ENCODE assay signal across 27 cellular contexts in the genomic region with DNA sequence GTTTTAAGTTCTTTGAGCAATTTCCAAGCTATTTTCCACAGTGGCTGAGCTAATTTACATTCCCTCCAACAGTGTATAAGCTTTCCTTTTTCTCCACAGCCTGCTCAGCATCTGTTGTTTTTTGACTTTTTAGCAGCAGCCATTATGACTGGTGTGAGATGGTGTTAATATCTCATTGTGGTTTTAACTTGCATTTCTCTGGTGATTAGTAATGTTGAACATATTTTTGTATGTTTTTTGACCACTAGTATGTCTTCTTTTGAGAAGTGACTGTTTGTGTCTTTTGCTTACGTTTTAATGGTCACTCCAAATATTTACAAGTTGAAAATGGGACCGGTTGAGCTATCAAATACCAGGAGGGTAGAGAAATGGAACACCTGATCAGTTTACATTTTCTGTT. TPM values are rescaled to one million over a fixed set of nuclear protein-coding genes. Genes with fewer than 3 reads are reported as not detected.
"Had no signal": no experiment of that assay in that cellular context is flagged by ENCODE, and none has a peak within 500 bp of the region (broad histone marks: within the 10 kb centered on the region; RNA-seq: fewer than 3 reads in every experiment).

No MANE protein-coding gene starts in this region.

- H3K9me3 ChIP-seq: adrenal gland, neutrophil, tibial nerve, vagina had no signal

- H3K4me1 ChIP-seq: vagina had no signal

- H3K36me3 ChIP-seq: adrenal gland, neutrophil, tibial nerve, vagina had no signal

- H3K9me3 Mint-ChIP-seq: dendritic cell treated with granulocyte-macrophage colony-stimulating factor and Interleukin-4, amounts not matched to agents 40 ng/mL and 50 ng/mL, for 4 days had no signal

- H3K36me3 Mint-ChIP-seq: activated naive CD4-positive, alpha-beta T cell treated with anti-CD3 and anti-CD28 coated beads, Interleukin-2, amount 50 U/mL, for 24 hours; brain; natural killer cell; WTC11 had no signal

- H3K27ac ChIP-seq: adrenal gland, neutrophil, tibial nerve, vagina had no signal

- ATAC-seq: activated CD8-positive, alpha-beta T cell treated with anti-CD3 and anti-CD28 coated beads, Interleukin-2, amount 10 ng/mL, durations not matched to agents 7 days and 5 days; left lobe of liver; natural killer cell; WTC11 had no signal

- DNase-seq: activated CD4-positive, alpha-beta T cell treated with anti-CD3 and anti-CD28 coated beads for 48 hours; activated CD8-positive, alpha-beta memory T cell treated with anti-CD3 and anti-CD28 coated beads, Interleukin-2, amount 50 U/mL, for 4 hours; activated CD8-positive, alpha-beta T cell treated with anti-CD3 and anti-CD28 coated beads, Interleukin-2, amount 10 ng/mL, durations not matched to agents 7 days and 5 days; activated effector memory CD4-positive, alpha-beta T cell treated with anti-CD3 and anti-CD28 coated beads, Interleukin-2, amount 50 U/mL, for 16 hours; activated T-cell treated with anti-CD3 and anti-CD28 coated beads, Interleukin-2, amount 50 U/mL, for 48 hours; adrenal gland; cerebellar nuclear complex; effector memory CD4-positive, alpha-beta T cell; hippocampal formation; natural killer cell; posterior cingulate gyrus; stimulated activated CD4-positive, alpha-beta T cell treated with anti-CD3 and anti-CD28 coated beads, Interleukin-4, amount 100 ng/mL, for 24 hours; stimulated activated naive CD4-positive, alpha-beta T cell; substantia nigra; T-helper 2 cell had no signal

- H3K4me3 ChIP-seq: adrenal gland, tibial nerve, vagina had no signal

- H3K27me3 ChIP-seq: adrenal gland, neutrophil, tibial nerve, vagina had no signal

- H3K27me3 Mint-ChIP-seq: dendritic cell treated with granulocyte-macrophage colony-stimulating factor and Interleukin-4, amounts not matched to agents 40 ng/mL and 50 ng/mL, for 4 days had no signal

- H3K27ac Mint-ChIP-seq: activated CD8-positive, alpha-beta T cell treated with anti-CD3 and anti-CD28 coated beads, Interleukin-2, amount 10 ng/mL, durations not matched to agents 7 days and 5 days; activated naive CD4-positive, alpha-beta T cell treated with anti-CD3 and anti-CD28 coated beads, Interleukin-2, amount 50 U/mL, for 24 hours; brain; dendritic cell treated with granulocyte-macrophage colony-stimulating factor and Interleukin-4, amounts not matched to agents 40 ng/mL and 50 ng/mL, for 4 days; natural killer cell; WTC11 had no signal

- H3K4me3 Mint-ChIP-seq: activated CD8-positive, alpha-beta T cell treated with anti-CD3 and anti-CD28 coated beads, Interleukin-2, amount 10 ng/mL, durations not matched to agents 7 days and 5 days; activated naive CD4-positive, alpha-beta T cell treated with anti-CD3 and anti-CD28 coated beads, Interleukin-2, amount 50 U/mL, for 24 hours; brain; dendritic cell treated with granulocyte-macrophage colony-stimulating factor and Interleukin-4, amounts not matched to agents 40 ng/mL and 50 ng/mL, for 4 days; natural killer cell; WTC11 had no signal

- H3K4me1 Mint-ChIP-seq: activated naive CD4-positive, alpha-beta T cell treated with anti-CD3 and anti-CD28 coated beads, Interleukin-2, amount 50 U/mL, for 24 hours; brain; natural killer cell; WTC11 had no signal

RNA-seq across cellular contexts. Expression of a gene that starts 20.4 kb away (rescaled TPM):
- total RNA-seq: activated CD8-positive, alpha-beta T cell treated with anti-CD3 and anti-CD28 coated beads, Interleukin-2, amount 10 ng/mL, durations not matched to agents 7 days and 5 days had no signal

RNA-seq across cellular contexts. Expression of a gene that starts 35.6 kb away (rescaled TPM):
- total RNA-seq: activated CD8-positive, alpha-beta T cell treated with anti-CD3 and anti-CD28 coated beads, Interleukin-2, amount 10 ng/mL, durations not matched to agents 7 days and 5 days; adrenal gland; left lobe of liver; lung microvascular endothelial cell; mononuclear cell; natural killer cell; skeletal muscle tissue; tibial nerve; vagina had no signal
- polyA plus RNA-seq: adrenal gland, keratinocyte had no signal

RNA-seq across cellular contexts. Expression of a gene that starts 51.4 kb away (rescaled TPM):
- total RNA-seq: activated CD8-positive, alpha-beta T cell treated with anti-CD3 and anti-CD28 coated beads, Interleukin-2, amount 10 ng/mL, durations not matched to agents 7 days and 5 days; mononuclear cell; natural killer cell had no signal
